ENCODE assay signal across 8 cellular contexts in the genomic region with DNA sequence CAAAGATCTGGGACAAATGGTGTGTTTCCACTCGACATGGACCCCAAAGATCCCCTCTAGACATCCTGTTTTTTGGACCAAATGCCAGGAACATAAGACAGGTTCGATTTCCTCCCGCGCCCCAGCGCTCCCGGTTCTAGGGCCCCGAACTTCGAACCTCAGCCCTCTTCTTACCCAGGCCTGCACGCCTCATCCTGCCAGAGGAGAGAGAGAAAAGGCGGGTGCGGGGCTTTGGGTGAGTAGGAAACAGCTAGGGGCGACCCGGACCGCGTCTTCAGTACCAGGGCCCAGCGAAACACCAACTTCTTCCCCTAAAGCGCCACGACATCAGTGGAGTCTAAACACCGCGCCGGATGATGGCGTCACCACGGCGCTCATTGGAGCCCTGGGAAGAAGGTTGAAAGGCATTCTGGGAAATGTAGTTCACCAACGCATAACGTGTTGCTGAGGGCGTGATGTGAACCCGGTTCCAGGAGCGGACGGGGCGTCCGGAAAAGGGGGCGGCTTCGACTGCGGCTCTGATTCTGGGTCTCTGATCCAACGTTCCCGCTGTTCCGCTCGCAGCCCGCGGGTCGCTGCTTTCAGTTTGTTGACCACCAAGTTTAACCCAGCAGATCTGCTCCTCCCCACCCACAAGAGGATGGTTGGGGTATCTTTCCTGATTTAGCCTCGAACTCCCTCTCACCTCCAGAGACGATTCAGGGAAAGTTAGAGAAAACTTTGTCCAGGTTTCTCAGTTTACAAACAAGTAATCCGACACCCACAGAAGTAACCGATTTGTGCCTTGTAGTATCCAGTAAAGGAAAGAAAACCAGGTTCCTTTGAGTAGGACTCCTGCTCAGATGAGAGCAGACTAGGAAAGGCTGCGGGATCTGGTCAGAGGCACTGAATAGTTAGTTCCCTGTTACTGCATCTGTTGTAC. TPM values are rescaled to one million over a fixed set of nuclear protein-coding genes. Genes with fewer than 3 reads are reported as not detected.
DNase-seq lines count a peak whose midpoint lies in the region; ATAC-seq and TF ChIP-seq lines count a peak whose summit lies in the region.

TSS of gene BET1 (minus strand) at position 332 of the 922 bp plus-strand sequence. CDS start at position 193, 139 bp downstream.

- H3K27ac Mint-ChIP-seq in activated CD4-positive, alpha-beta T cell treated with anti-CD3 and anti-CD28 coated beads for 36 hours = peak within 1 kb of the TSS; percentile 97

- CTCF ChIA-PET in activated CD4-positive, alpha-beta T cell treated with anti-CD3 and anti-CD28 coated beads for 36 hours (lab: Charles Lee) = interaction anchor here (0.6 kb wide), 1 partner anchor 1589 kb away, joined by 3 read pairs; no protein-coding TSS in a partner anchor

- intact Hi-C loops in activated CD4-positive, alpha-beta T cell treated with anti-CD3 and anti-CD28 coated beads for 36 hours (cut with DNase I, micrococcal nuclease) = loop anchor here (1.0 to 10.0 kb wide), 9 partner anchors 18 to 1869 kb away; partner anchors contain the start of genes VPS50 (in 2 of the 2), ANKIB1 (in 1 of the 2), CASD1 (in 1 of the 2) and CYP51A1 (in 1 of the 2)

- ATAC-seq in HG03442 (IDR thresholded peaks at IDR 0.05; ENCODE audit: unreplicated experiment) = peak; percentile 94
- ATAC-seq in activated CD4-positive, alpha-beta T cell treated with anti-CD3 and anti-CD28 coated beads for 36 hours = peak; percentile 96

- POLR2A ChIA-PET in activated CD4-positive, alpha-beta T cell treated with anti-CD3 and anti-CD28 coated beads for 36 hours (lab: Charles Lee) = no interaction called here

- no peaks in the 10 kb centered on the region for H3K36me3 ChIP-seq in kidney epithelial cell (ENCODE audit: control insufficient read depth, insufficient read depth, low read length)

- TF ChIP-seq CTCF in choroid plexus epithelial cell (conservative IDR thresholded peaks at IDR 0.05; ENCODE audit: low read depth, low read length) (no peak), kidney epithelial cell (IDR thresholded peaks at IDR 0.05; ENCODE audit: insufficient read depth, low read length, poor library complexity, severe bottlenecking) (no peak)

- H3K27me3 ChIP-seq in kidney epithelial cell (ENCODE audit: control insufficient read depth, insufficient read depth, low read length) = no peaks in the 10 kb centered on the region

- peaks cover 6% of the 10 kb centered on the region for H3K27me3 Mint-ChIP-seq in activated CD4-positive, alpha-beta T cell treated with anti-CD3 and anti-CD28 coated beads for 36 hours

- peak within 1 kb of the TSS; percentile 98 for H3K4me3 Mint-ChIP-seq in activated CD4-positive, alpha-beta T cell treated with anti-CD3 and anti-CD28 coated beads for 36 hours

- H3K4me3 ChIP-seq in choroid plexus epithelial cell (ENCODE audit: low read depth, low read length) (peak within 1 kb of the TSS; percentile 96), kidney epithelial cell (ENCODE audit: low read depth, low read length) (peak within 1 kb of the TSS; percentile 78)

- H3K36me3 Mint-ChIP-seq in activated CD4-positive, alpha-beta T cell treated with anti-CD3 and anti-CD28 coated beads for 36 hours (ENCODE audit: low read depth) = no peaks in the 10 kb centered on the region

- H3K4me1 Mint-ChIP-seq in activated CD4-positive, alpha-beta T cell treated with anti-CD3 and anti-CD28 coated beads for 36 hours = peaks cover 36% of the 10 kb centered on the region

- DNase-seq in Ammon's horn (ENCODE audit: low spot score) = peak; percentile 98
- peak; percentile 88 for DNase-seq in GM19238 (ENCODE audit: insufficient read length, low spot score)
- DNase-seq in NCI-H524 (lab: John Stamatoyannopoulos, UW) = peak; percentile 88 to 89
- DNase-seq in activated CD4-positive, alpha-beta T cell treated with anti-CD3 and anti-CD28 coated beads for 36 hours = peak; percentile 95
- DNase-seq in choroid plexus epithelial cell (ENCODE audit: low read depth) = peak; percentile 98
- DNase-seq in kidney epithelial cell (ENCODE audit: low read depth) = peak; percentile 88
- peak; percentile 78 to 88 for DNase-seq in stimulated activated CD4-positive, alpha-beta T cell treated with anti-CD3 and anti-CD28 coated beads, Interleukin-15, amount 100 ng/mL, for 48 hours (ENCODE audit: low read depth in 2 of 2)

- H3K9me3 Mint-ChIP-seq in activated CD4-positive, alpha-beta T cell treated with anti-CD3 and anti-CD28 coated beads for 36 hours (ENCODE audit: low read depth) = no peaks in the 10 kb centered on the region

RNA-seq across cellular contexts. Expression of gene BET1, which starts in this region (rescaled TPM):
- total RNA-seq in activated CD4-positive, alpha-beta T cell treated with anti-CD3 and anti-CD28 coated beads for 36 hours = 10 to 100 TPM; 16.9 to 19.8 TPM
- total RNA-seq in kidney epithelial cell = 25.1 and 35.4 TPM in 2 replicates

Comparison
In these comparisons a context has a peak if more than half of its experiments do, and no peak if none do; other contexts are left out.
1. Peak in every context shown above with its lines: DNase-seq, ATAC-seq and H3K4me3 ChIP-seq.